ENCODE assay signal across 29 cellular contexts in the genomic region with DNA sequence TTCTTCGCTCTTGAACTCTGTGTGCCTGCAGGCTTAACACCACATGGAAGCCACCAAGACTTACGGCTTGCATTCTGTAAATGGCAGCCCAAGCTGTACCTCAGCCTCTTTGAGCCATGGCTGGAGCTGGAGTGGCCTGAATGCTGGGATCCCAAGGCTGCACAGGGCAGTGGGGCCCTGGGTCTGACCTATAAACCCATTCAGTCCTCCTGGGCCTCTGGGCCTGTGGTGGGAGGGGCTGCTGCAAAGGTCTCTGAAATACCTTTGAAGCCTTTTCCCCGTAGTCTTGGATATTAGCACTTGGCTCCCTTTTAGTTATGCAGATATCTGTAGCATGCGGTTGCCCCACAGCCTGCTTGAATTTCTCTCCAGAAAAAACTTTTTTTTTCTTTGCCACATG.
"Had no signal": no experiment of that assay in that cellular context is flagged by ENCODE, and none has a peak within 500 bp of the region (broad histone marks: within the 10 kb centered on the region; RNA-seq: fewer than 3 reads in every experiment).

No MANE protein-coding gene starts in this region.

- H3K4me1 Mint-ChIP-seq: neural progenitor cell had no signal

- H3K9me3 ChIP-seq: ovary, right lobe of liver, suprapubic skin, thoracic aorta, vagina had no signal

- H3K4me2 ChIP-seq: neural progenitor cell, smooth muscle cell had no signal

- H3K27me3 Mint-ChIP-seq: naive B cell; progenitor cell of endocrine pancreas; stimulated activated naive CD8-positive, alpha-beta T cell treated with anti-CD3 and anti-CD28 coated beads, Interleukin-15, Interleukin-2, amounts not matched to agents 100 ng/mL and 50 ng/mL, for 24 hours had no signal

- H3K27ac ChIP-seq: lower lobe of right lung, neural progenitor cell, ovary, right atrium auricular region, right lobe of liver, suprapubic skin, thoracic aorta, tibial artery, upper lobe of left lung, vagina had no signal

- H3K4me3 Mint-ChIP-seq: natural killer cell; nephron progenitor cell; neural progenitor cell; stimulated activated naive CD8-positive, alpha-beta T cell treated with anti-CD3 and anti-CD28 coated beads, Interleukin-15, Interleukin-2, amounts not matched to agents 100 ng/mL and 50 ng/mL, for 24 hours had no signal

- ATAC-seq: left cardiac atrium, left lobe of liver, left ventricle myocardium superior, lower lobe of right lung, natural killer cell, right lobe of liver had no signal

- H3K9me3 Mint-ChIP-seq: natural killer cell had no signal

- H3K4me1 ChIP-seq: neural progenitor cell had no signal

- H3K27ac Mint-ChIP-seq: nephron progenitor cell, neural progenitor cell, progenitor cell of endocrine pancreas had no signal

- H3K36me3 ChIP-seq: neural progenitor cell, ovary, right atrium auricular region, right lobe of liver had no signal

- H3K36me3 Mint-ChIP-seq: natural killer cell had no signal

- H3K27me3 ChIP-seq: neural progenitor cell, ovary, right atrium auricular region, right lobe of liver, suprapubic skin, tibial artery, upper lobe of left lung, vagina had no signal

- DNase-seq: hippocampal formation; kidney glomerular epithelial cell; left cardiac atrium; left ventricle myocardium superior; lower lobe of right lung; mammary epithelial cell; mesenchymal stem cell; naive B cell; natural killer cell; nephron progenitor cell; ovary; right lobe of liver; stimulated activated CD4-positive, alpha-beta T cell treated with anti-CD3 and anti-CD28 coated beads, Interleukin-1b, Interleukin-23, amount 100 ng/mL, for 48 hours; stimulated activated CD4-positive, alpha-beta T cell treated with anti-CD3 and anti-CD28 coated beads, Interleukin-2, amount 100 ng/mL, for 48 hours; stimulated activated CD4-positive, alpha-beta T cell treated with anti-CD3 and anti-CD28 coated beads, Interleukin-4, amount 100 ng/mL, for 4 hours; stimulated activated CD8-positive, alpha-beta memory T cell treated with anti-CD3 and anti-CD28 coated beads, Interleukin-4, amount 100 ng/mL, for 48 hours; stimulated activated naive CD4-positive, alpha-beta T cell; tibial artery; upper lobe of left lung had no signal

- FAIRE-seq: keratinocyte had no signal

- H3K9ac ChIP-seq: neural progenitor cell had no signal

- H3K4me3 ChIP-seq: lower lobe of right lung, neural progenitor cell, ovary, right atrium auricular region, right lobe of liver, smooth muscle cell, suprapubic skin, thoracic aorta, tibial artery, upper lobe of left lung, vagina had no signal
